In the genomic region with DNA sequence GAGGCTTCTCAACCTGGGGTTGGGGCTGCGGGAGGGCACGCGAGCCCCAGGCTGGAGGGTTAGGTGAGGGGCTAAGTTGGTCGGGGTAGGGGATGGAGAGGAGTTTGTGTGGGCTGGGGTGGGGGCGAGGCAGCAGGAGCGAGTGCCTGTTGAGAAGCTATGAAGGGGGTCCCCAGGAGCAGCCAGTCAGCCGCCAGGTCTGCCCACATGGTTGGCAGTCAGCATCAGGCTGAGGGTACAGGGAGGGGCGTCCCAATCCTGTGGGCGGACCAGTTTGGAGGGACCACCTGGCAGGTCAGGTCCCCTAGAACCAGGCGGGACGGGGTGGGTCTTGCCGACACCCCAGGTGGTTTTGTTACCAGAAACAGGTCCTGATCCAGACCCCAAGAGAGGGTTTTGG, we compare ENCODE assay signal across 11 cellular contexts. TPM values are rescaled to one million over a fixed set of nuclear protein-coding genes. Genes with fewer than 3 reads are reported as not detected.
A peak's percentile ranks its signal among the peaks of the same experiment; 100 is the strongest.
DNase-seq lines count a peak whose midpoint lies in the region; ATAC-seq and TF ChIP-seq lines count a peak whose summit lies in the region.
"Had no signal": no experiment of that assay in that cellular context is flagged by ENCODE, and none has a peak within 500 bp of the region (broad histone marks: within the 10 kb centered on the region; RNA-seq: fewer than 3 reads in every experiment).

No MANE protein-coding gene starts in this region.

- H3K9me3 ChIP-seq in neuronal stem cell (replicated peaks in 1 of 2; ENCODE audit: control insufficient read depth in 2 of 2, insufficient read depth in 1 of 2, low read depth in 1 of 2, low read length in 2 of 2) = peaks cover 0 to 3% of the 10 kb centered on the region in 2 donors

- no peak overlapping the region for H2BK5ac ChIP-seq in neuronal stem cell (ENCODE audit: low read length)

- DNase-seq in T-helper 2 cell treated with Interferon-gamma antibody and Interleukin-4, amounts not matched to agents 5 μg/mL and 100 μg/mL, for 36 hours (ENCODE audit: low spot score) = no peak
- no peak for DNase-seq in T-helper 2 cell
- no peak for DNase-seq in WTC11 (ENCODE audit: low spot score)
- no peak for DNase-seq in glutamatergic neuron
- no peak for DNase-seq in neuronal stem cell (ENCODE audit: low spot score)
- DNase-seq in G401 (ENCODE audit: low spot score) = no peak
- DNase-seq in foreskin melanocyte = no peak
- no peak for DNase-seq in cortex of kidney (lab: John Stamatoyannopoulos, UW)
- DNase-seq: 8988T, left cardiac atrium had no signal

- H3K36me3 ChIP-seq in neuronal stem cell (replicated peaks in 1 of 2; ENCODE audit: control insufficient read depth in 2 of 2, insufficient read depth in 2 of 2, low read length in 2 of 2) = peaks cover 5 to 6% of the 10 kb centered on the region in 2 donors

- no peak overlapping the region for H2BK15ac ChIP-seq in neuronal stem cell (ENCODE audit: low read length)

- in situ Hi-C loops in G401 (cut with HindIII; ENCODE audit: low sequenced_read_pairs) = no loop called here

- no peak overlapping the region for H3K9ac ChIP-seq in neuronal stem cell (ENCODE audit: low read depth, low read length, poor library complexity)
- H3K9ac ChIP-seq: KMS-11 had no signal

- no peaks in the 10 kb centered on the region for H3K9me3 Mint-ChIP-seq in T-helper 2 cell treated with Interferon-gamma antibody and Interleukin-4, amounts not matched to agents 5 μg/mL and 100 μg/mL, for 36 hours
- H3K9me3 Mint-ChIP-seq in WTC11 = peaks cover 8% of the 10 kb centered on the region; the same call in 1 of the 2 replicates
- H3K9me3 Mint-ChIP-seq in glutamatergic neuron (ENCODE audit: unreplicated experiment) = no peaks in the 10 kb centered on the region

- no peak overlapping the region for H3K27ac Mint-ChIP-seq in T-helper 2 cell treated with Interferon-gamma antibody and Interleukin-4, amounts not matched to agents 5 μg/mL and 100 μg/mL, for 36 hours
- H3K27ac Mint-ChIP-seq in WTC11 = no peak overlapping the region
- no peak overlapping the region for H3K27ac Mint-ChIP-seq in glutamatergic neuron (ENCODE audit: unreplicated experiment)

- H3K4me3 ChIP-seq in neuronal stem cell (ENCODE audit: low read length in 2 of 2) = no peak overlapping the region

- CTCF ChIA-PET in WTC11 (lab: Charles Lee) = no interaction called here

- H4K8ac ChIP-seq in neuronal stem cell (ENCODE audit: low read depth, low read length) = no peak overlapping the region

- H3K27me3 Mint-ChIP-seq in T-helper 2 cell treated with Interferon-gamma antibody and Interleukin-4, amounts not matched to agents 5 μg/mL and 100 μg/mL, for 36 hours (ENCODE audit: low read depth) = peaks cover 14% of the 10 kb centered on the region
- H3K27me3 Mint-ChIP-seq in WTC11 (ENCODE audit: low read depth) (peaks cover 84% of the 10 kb centered on the region), glutamatergic neuron (ENCODE audit: unreplicated experiment) (peaks cover 9% of the 10 kb centered on the region)

- H3K36me3 Mint-ChIP-seq in T-helper 2 cell treated with Interferon-gamma antibody and Interleukin-4, amounts not matched to agents 5 μg/mL and 100 μg/mL, for 36 hours (ENCODE audit: low read depth) = peaks cover 15% of the 10 kb centered on the region
- H3K36me3 Mint-ChIP-seq in WTC11 (no peaks in the 10 kb centered on the region), glutamatergic neuron (ENCODE audit: unreplicated experiment) (peaks cover 20% of the 10 kb centered on the region)

- WGBS in neuronal stem cell (ENCODE audit: extremely low coverage in 2 of 2, insufficient read length in 2 of 2, insufficient replicate concordance in 1 of 2), 2 donors = no CpG with 5 or more reads among the region's 12 CpGs

- no peak overlapping the region for H3K4ac ChIP-seq in neuronal stem cell (ENCODE audit: low read length)

- ATAC-seq in WTC11 = peak; percentile 3

- H3K4me1 Mint-ChIP-seq in T-helper 2 cell treated with Interferon-gamma antibody and Interleukin-4, amounts not matched to agents 5 μg/mL and 100 μg/mL, for 36 hours (ENCODE audit: low read depth) = peaks cover 23% of the 10 kb centered on the region
- H3K4me1 Mint-ChIP-seq in WTC11 (peaks cover 14% of the 10 kb centered on the region), glutamatergic neuron (ENCODE audit: low read depth, unreplicated experiment) (peaks cover 4% of the 10 kb centered on the region)

- no peak overlapping the region for H3K27ac ChIP-seq in neuronal stem cell (replicated peaks; ENCODE audit: low read length)
- H3K27ac ChIP-seq: KMS-11 had no signal

- H3K4me3 Mint-ChIP-seq in T-helper 2 cell treated with Interferon-gamma antibody and Interleukin-4, amounts not matched to agents 5 μg/mL and 100 μg/mL, for 36 hours = peak overlapping the region; percentile 85
- H3K4me3 Mint-ChIP-seq in WTC11 (peak overlapping the region; percentile 72), glutamatergic neuron (ENCODE audit: unreplicated experiment) (peak overlapping the region; percentile 34)

- H3K18ac ChIP-seq in neuronal stem cell (ENCODE audit: low read length) = peak overlapping the region; percentile 82

- no peak overlapping the region for H4K91ac ChIP-seq in neuronal stem cell (ENCODE audit: low read depth, low read length, poor library complexity)

- H3K4me1 ChIP-seq in neuronal stem cell (ENCODE audit: control insufficient read depth in 2 of 2, insufficient read depth in 1 of 2, low read depth in 1 of 2, low read length in 2 of 2) = peaks cover 0 to 11% of the 10 kb centered on the region in 2 donors

- H2BK12ac ChIP-seq in neuronal stem cell (ENCODE audit: low read length) = no peak overlapping the region

- H3K14ac ChIP-seq in neuronal stem cell (ENCODE audit: low read length) = no peak overlapping the region

- H2BK120ac ChIP-seq in neuronal stem cell (ENCODE audit: low read depth, low read length) = no peak overlapping the region

- peaks cover 3% of the 10 kb centered on the region for H3K79me1 ChIP-seq in neuronal stem cell (ENCODE audit: low read depth, low read length)

- POLR2A ChIA-PET in WTC11 (lab: Charles Lee) = no interaction called here

- no peak overlapping the region for H2AFZ ChIP-seq in neuronal stem cell (ENCODE audit: low read length)

- peaks cover 0 to 13% (median 0%) of the 10 kb centered on the region in 3 experiments for H3K27me3 ChIP-seq in neuronal stem cell (ENCODE audit: control insufficient read depth in 3 of 3, insufficient read depth in 3 of 3, low read depth in 1 of 3, low read length in 3 of 3)

- peak overlapping the region; percentile 35 for H2AK5ac ChIP-seq in neuronal stem cell (ENCODE audit: low read depth, low read length)

- TF ChIP-seq CTCF in WTC11 (IDR thresholded peaks at IDR 0.05) (no peak), glutamatergic neuron (IDR thresholded peaks at IDR 0.05; ENCODE audit: partially characterized antibody, unreplicated experiment) (no peak)

- H3K23ac ChIP-seq in neuronal stem cell (ENCODE audit: low read depth, low read length, poor library complexity) = no peak overlapping the region

- H3K4me2 ChIP-seq in neuronal stem cell (ENCODE audit: insufficient read depth, low read length, poor library complexity, severe bottlenecking) = no peak overlapping the region
- H3K4me2 ChIP-seq: KMS-11 had no signal

TF ChIP-seq in WTC11, 78 proteins besides CTCF, POLR2A, EP300 and RAD21 (continues in another document):
- no peak for TF ChIP-seq JUN (CRISPR knock-in tag; IDR thresholded peaks at IDR 0.05)
- TF ChIP-seq, protein P1, sequence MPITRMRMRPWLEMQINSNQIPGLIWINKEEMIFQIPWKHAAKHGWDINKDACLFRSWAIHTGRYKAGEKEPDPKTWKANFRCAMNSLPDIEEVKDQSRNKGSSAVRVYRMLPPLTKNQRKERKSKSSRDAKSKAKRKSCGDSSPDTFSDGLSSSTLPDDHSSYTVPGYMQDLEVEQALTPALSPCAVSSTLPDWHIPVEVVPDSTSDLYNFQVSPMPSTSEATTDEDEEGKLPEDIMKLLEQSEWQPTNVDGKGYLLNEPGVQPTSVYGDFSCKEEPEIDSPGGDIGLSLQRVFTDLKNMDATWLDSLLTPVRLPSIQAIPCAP (CRISPR knock-in tag; IDR thresholded peaks at IDR 0.05) = no peak
- TF ChIP-seq, protein P2, sequence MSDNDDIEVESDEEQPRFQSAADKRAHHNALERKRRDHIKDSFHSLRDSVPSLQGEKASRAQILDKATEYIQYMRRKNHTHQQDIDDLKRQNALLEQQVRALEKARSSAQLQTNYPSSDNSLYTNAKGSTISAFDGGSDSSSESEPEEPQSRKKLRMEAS (CRISPR knock-in tag; IDR thresholded peaks at IDR 0.05) = no peak

RNA-seq across cellular contexts. Expression of a gene that starts 0.4 kb away (rescaled TPM):
- total RNA-seq in WTC11 (2021) = 1.5 to 2.7 TPM (median 2.6 TPM) in 3 replicates
- total RNA-seq in glutamatergic neuron (ENCODE audit: unreplicated experiment) = not detected
- polyA plus RNA-seq in neuronal stem cell (2013, experiment 1 of 2) = 4.1 TPM
- polyA plus RNA-seq in neuronal stem cell (2013, experiment 2 of 2) = 3.7 TPM
- total RNA-seq in G401 (2014; rRNA removed; shearing (Covaris generic)) = not detected in 2 replicates

RNA-seq across cellular contexts. Expression of a gene that starts 10.4 kb away (rescaled TPM):
- total RNA-seq in WTC11 (2021) (27.9 to 34.3 TPM (median 28.4 TPM) in 3 replicates), glutamatergic neuron (ENCODE audit: unreplicated experiment) (41.0 TPM)
- polyA plus RNA-seq in neuronal stem cell (2013, experiment 1 of 2) = 13.5 TPM
- 13.3 TPM for polyA plus RNA-seq in neuronal stem cell (2013, experiment 2 of 2)
- 40.4 and 43.6 TPM in 2 replicates for total RNA-seq in G401 (2014; rRNA removed; shearing (Covaris generic))

Comparison
In these comparisons a context has a peak if more than half of its experiments do, and no peak if none do; other contexts are left out.
1. H3K4me3 Mint-ChIP-seq: peak in every context shown above with its lines; median percentile 85 in T-helper 2 cell treated with Interferon-gamma antibody and Interleukin-4, amounts not matched to agents 5 μg/mL and 100 μg/mL, for 36 hours; 72 in WTC11; 34 in glutamatergic neuron.